Comparison of ENCODE assay signal across 12 cellular contexts in the genomic region with DNA sequence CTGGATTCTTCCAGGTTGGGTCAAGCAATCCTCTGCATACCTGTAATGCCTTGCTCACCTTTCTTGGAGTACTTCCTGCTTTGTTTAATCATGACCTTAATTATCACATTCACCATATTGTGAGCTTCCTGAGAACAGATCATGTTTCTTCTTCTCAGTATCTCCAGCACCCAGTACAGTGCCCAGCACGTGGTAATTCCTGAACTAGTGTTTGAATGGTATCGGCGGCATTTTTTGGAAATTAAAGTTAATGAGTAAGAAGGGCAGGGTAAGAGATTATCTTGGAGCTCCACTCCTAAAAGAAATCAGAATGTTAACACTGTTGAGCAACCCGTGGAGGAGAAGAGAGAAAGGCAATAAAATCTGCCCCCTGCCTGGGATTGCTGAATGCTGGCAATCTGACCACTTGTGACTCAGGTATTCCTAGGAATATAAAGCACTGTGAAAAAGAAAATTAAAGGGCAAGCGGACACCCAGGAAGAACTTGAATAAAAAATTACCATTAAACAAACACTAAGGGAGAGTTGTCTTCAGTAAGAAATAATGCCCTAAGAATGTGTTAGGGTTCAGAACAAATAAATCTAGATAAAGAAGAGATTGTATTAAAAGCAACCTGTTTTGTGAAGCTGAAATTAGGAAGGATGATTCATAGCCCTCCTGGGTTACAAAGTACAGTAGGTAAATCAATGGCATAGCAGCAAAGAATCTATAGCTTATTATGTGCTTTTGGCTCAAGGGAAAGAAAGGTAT.
DNase-seq lines count a peak whose midpoint lies in the region; ATAC-seq, FAIRE-seq and TF ChIP-seq lines count a peak whose summit lies in the region.
"Had no signal": no experiment of that assay in that cellular context is flagged by ENCODE, and none has a peak within 500 bp of the region (broad histone marks: within the 10 kb centered on the region; RNA-seq: fewer than 3 reads in every experiment).

No MANE protein-coding gene starts in this region.

- H3K4me1 ChIP-seq in pancreas: peaks cover 32 to 63% (median 45%) of the 10 kb centered on the region in 3 donors

- H3K27me3 ChIP-seq in pancreas: no peaks in the 10 kb centered on the region

- H3K36me3 ChIP-seq in pancreas: no peaks in the 10 kb centered on the region

- no peak overlapping the region for H3K4me3 ChIP-seq in epithelial cell of esophagus (ENCODE audit: low read length)
- no peak overlapping the region for H3K4me3 ChIP-seq in pancreas

- DNase-seq in EL (peak; percentile 77), NCI-H2227 (lab: John Stamatoyannopoulos, UW; ENCODE audit: unreplicated experiment) (peak; percentile 20), epithelial cell of esophagus (ENCODE audit: low read depth) (peak; percentile 88), pancreas (peak in 3 of 6 donors; percentile 56 to 74 (median 66)), midbrain (lab: John Stamatoyannopoulos, UW) (no peak), NCI-H187 (lab: John Stamatoyannopoulos, UW) (no peak), GM19238 (ENCODE audit: insufficient read length, low spot score) (no peak)
- DNase-seq: stimulated activated CD4-positive, alpha-beta T cell treated with anti-CD3 and anti-CD28 coated beads, Interleukin-4, amount 100 ng/mL, for 4 hours had no signal

- TF ChIP-seq CTCF in epithelial cell of esophagus (IDR thresholded peaks at IDR 0.05; ENCODE audit: insufficient read depth, low read depth, low read length, missing control alignments): peak; percentile 22
- no peak for TF ChIP-seq CTCF in pancreas (IDR thresholded peaks at IDR 0.05)

- no peak for FAIRE-seq in pancreas (lab: Jason Lieb, UNC)
- FAIRE-seq: H1, islet of Langerhans, TTC549 had no signal

- 12 to 18% methylated on average over 5 of the region's 5 CpGs for WGBS in pancreas, 2 donors

- intact Hi-C loops in pancreas (cut with DNase I): loop anchor here in 2 of 3 donors (10.0 kb wide), 2 partner anchors 125 to 135 kb away; a partner anchor contains a TSS

- peak overlapping the region; percentile 36 to 86 (median 64) for H3K27ac ChIP-seq in pancreas

- peak; percentile 64 to 81 (median 79) for ATAC-seq in pancreas
- ATAC-seq in GM19328 (IDR thresholded peaks at IDR 0.05; ENCODE audit: unreplicated experiment): no peak

- no peaks in the 10 kb centered on the region for H3K9me3 ChIP-seq in pancreas

Comparison
In these comparisons a context has a peak if more than half of its experiments do, and no peak if none do; other contexts are left out.
1. DNase-seq: peak in EL (single experiment), NCI-H2227 (single experiment) and epithelial cell of esophagus (single experiment); none in midbrain (single experiment), NCI-H187 (0 of 2) and GM19238 (single experiment).